ENCODE assay signal across 1 cellular context in genomic region chr12:4196805-4197420, GRCh38.
TF ChIP-seq lines count a peak whose summit lies in the region.

No MANE protein-coding gene starts in this region.

TF ChIP-seq in H1, 55 proteins besides CTCF, POLR2A, EP300 and RAD21:
- TF ChIP-seq BCL11A (IDR thresholded peaks at IDR 0.05; ENCODE audit: low read depth in 2 of 2, low read length in 2 of 2) (no peak), KDM5A (IDR thresholded peaks at IDR 0.05; ENCODE audit: low read length) (no peak), BRCA1 (IDR thresholded peaks at IDR 0.05; ENCODE audit: low read depth, low read length) (no peak), RXRA (IDR thresholded peaks at IDR 0.05; ENCODE audit: insufficient read depth, low read depth, low read length) (no peak), GTF2F1 (IDR thresholded peaks at IDR 0.05; ENCODE audit: borderline replicate concordance, low read depth, low read length) (no peak), RNF2 (IDR thresholded peaks at IDR 0.05; ENCODE audit: borderline replicate concordance, low read depth, low read length, missing control alignments, poor library complexity, severe bottlenecking) (no peak), KDM1A (IDR thresholded peaks at IDR 0.05; ENCODE audit: borderline replicate concordance, low read length) (no peak), EZH2 (IDR thresholded peaks at IDR 0.05; ENCODE audit: low read depth, low read length, severe bottlenecking) (no peak), SRF (IDR thresholded peaks at IDR 0.05; ENCODE audit: low read depth, low read length) (no peak), CREB1 (IDR thresholded peaks at IDR 0.05) (no peak), ATF2 (IDR thresholded peaks at IDR 0.05; ENCODE audit: low read length) (no peak), TCF12 (IDR thresholded peaks at IDR 0.05; ENCODE audit: low read depth, low read length) (no peak), SP4 (IDR thresholded peaks at IDR 0.05; ENCODE audit: low read length) (no peak), SIN3A (conservative IDR thresholded peaks at IDR 0.05 in 1 of 2, IDR thresholded peaks at IDR 0.05 in 1 of 2; ENCODE audit: low read depth in 1 of 2, low read length in 2 of 2) (no peak), RFX5 (IDR thresholded peaks at IDR 0.05; ENCODE audit: borderline replicate concordance, low read depth, low read length) (no peak), NANOG (IDR thresholded peaks at IDR 0.05; ENCODE audit: insufficient read depth, low read depth, low read length, poor library complexity, severe bottlenecking) (no peak), HDAC6 (IDR thresholded peaks at IDR 0.05; ENCODE audit: low read depth, low read length) (no peak), BACH1 (IDR thresholded peaks at IDR 0.05; ENCODE audit: low read length) (no peak)
